Comparison of ENCODE assay signal across 20 cellular contexts in genomic region chr1:44642255-44642654, GRCh38. TPM values are rescaled to one million over a fixed set of nuclear protein-coding genes. Genes with fewer than 3 reads are reported as not detected.
DNase-seq lines count a peak whose midpoint lies in the region; ATAC-seq lines count a peak whose summit lies in the region.
"Had no signal": no experiment of that assay in that cellular context is flagged by ENCODE, and none has a peak within 500 bp of the region (broad histone marks: within the 10 kb centered on the region; RNA-seq: fewer than 3 reads in every experiment).

No MANE protein-coding gene starts in this region.

- no peaks in the 10 kb centered on the region for H3K9me3 Mint-ChIP-seq in activated naive CD4-positive, alpha-beta T cell treated with anti-CD3 and anti-CD28 coated beads, Interleukin-2, amount 50 U/mL, for 72 hours
- H3K9me3 Mint-ChIP-seq in activated naive CD8-positive, alpha-beta T cell treated with anti-CD3 and anti-CD28 coated beads, Interleukin-2, amount 10 ng/mL, durations not matched to agents 7 days and 5 days = no peaks in the 10 kb centered on the region
- H3K9me3 Mint-ChIP-seq: mesothelial cell of epicardium had no signal

- POLR2A ChIA-PET in activated naive CD8-positive, alpha-beta T cell treated with anti-CD3 and anti-CD28 coated beads, Interleukin-2, amount 10 ng/mL, durations not matched to agents 7 days and 5 days (lab: Charles Lee) = interaction anchor here (3.1 kb wide), 1 partner anchor 10 kb away, joined by 18 read pairs; no protein-coding TSS in a partner anchor

- H3K4me3 Mint-ChIP-seq in activated naive CD8-positive, alpha-beta T cell treated with anti-CD3 and anti-CD28 coated beads, Interleukin-2, amount 10 ng/mL, durations not matched to agents 7 days and 5 days = no peak overlapping the region
- H3K4me3 Mint-ChIP-seq: mesothelial cell of epicardium had no signal

- H3K27ac Mint-ChIP-seq in activated naive CD4-positive, alpha-beta T cell treated with anti-CD3 and anti-CD28 coated beads, Interleukin-2, amount 50 U/mL, for 72 hours = peak overlapping the region; percentile 37 to 69
- peak overlapping the region; percentile 35 for H3K27ac Mint-ChIP-seq in activated naive CD8-positive, alpha-beta T cell treated with anti-CD3 and anti-CD28 coated beads, Interleukin-2, amount 10 ng/mL, durations not matched to agents 7 days and 5 days
- H3K27ac Mint-ChIP-seq: mesothelial cell of epicardium had no signal

- H3K4me1 ChIP-seq in muscle layer of colon (ENCODE audit: insufficient read depth, low read length) = peaks cover 98% of the 10 kb centered on the region
- H3K4me1 ChIP-seq: vagina had no signal

- no peaks in the 10 kb centered on the region for H3K27me3 Mint-ChIP-seq in activated naive CD8-positive, alpha-beta T cell treated with anti-CD3 and anti-CD28 coated beads, Interleukin-2, amount 10 ng/mL, durations not matched to agents 7 days and 5 days

- H3K4me3 ChIP-seq in muscle layer of colon (ENCODE audit: low read depth in 1 of 2, low read length in 2 of 2) = no peak overlapping the region
- H3K4me3 ChIP-seq: smooth muscle cell, vagina had no signal

- no peaks in the 10 kb centered on the region for H3K4me1 Mint-ChIP-seq in activated naive CD8-positive, alpha-beta T cell treated with anti-CD3 and anti-CD28 coated beads, Interleukin-2, amount 10 ng/mL, durations not matched to agents 7 days and 5 days
- H3K4me1 Mint-ChIP-seq: mesothelial cell of epicardium had no signal

- H3K36me3 Mint-ChIP-seq in activated naive CD4-positive, alpha-beta T cell treated with anti-CD3 and anti-CD28 coated beads, Interleukin-2, amount 50 U/mL, for 72 hours = peaks cover 0 to 10% of the 10 kb centered on the region in 2 donors
- H3K36me3 Mint-ChIP-seq in activated naive CD8-positive, alpha-beta T cell treated with anti-CD3 and anti-CD28 coated beads, Interleukin-2, amount 10 ng/mL, durations not matched to agents 7 days and 5 days = peaks cover 5% of the 10 kb centered on the region

- ATAC-seq in activated naive CD4-positive, alpha-beta T cell treated with anti-CD3 and anti-CD28 coated beads, Interleukin-2, amount 50 U/mL, for 72 hours = no peak
- no peak for ATAC-seq in activated naive CD8-positive, alpha-beta T cell treated with anti-CD3 and anti-CD28 coated beads, Interleukin-2, amount 10 ng/mL, durations not matched to agents 7 days and 5 days (ENCODE audit: low read depth)

- peaks cover 56% of the 10 kb centered on the region for H3K36me3 ChIP-seq in muscle layer of colon (ENCODE audit: insufficient read depth, low read length)

- no peaks in the 10 kb centered on the region for H3K9me3 ChIP-seq in muscle layer of colon (ENCODE audit: low read length)
- H3K9me3 ChIP-seq: vagina had no signal

- H3K27ac ChIP-seq in muscle layer of colon (ENCODE audit: low read depth, low read length) (peak overlapping the region; percentile 94), temporal lobe (ENCODE audit: low read depth, low read length) (peak overlapping the region; percentile 67)
- H3K27ac ChIP-seq: vagina had no signal

- H3K27me3 ChIP-seq in muscle layer of colon (ENCODE audit: control insufficient read depth in 1 of 2, insufficient read depth in 2 of 2, low read length in 2 of 2) = no peaks in the 10 kb centered on the region
- H3K27me3 ChIP-seq: vagina had no signal

- DNase-seq in activated naive CD4-positive, alpha-beta T cell treated with anti-CD3 and anti-CD28 coated beads, Interleukin-2, amount 50 U/mL, for 72 hours (ENCODE audit: low spot score in 2 of 2) = no peak
- no peak for DNase-seq in activated naive CD4-positive, alpha-beta T cell treated with anti-CD3 and anti-CD28 coated beads, Interleukin-2, amount 50 U/mL, for 16 hours
- DNase-seq in activated naive CD8-positive, alpha-beta T cell treated with anti-CD3 and anti-CD28 coated beads, Interleukin-2, amount 10 ng/mL, durations not matched to agents 7 days and 5 days = no peak
- DNase-seq in medulla oblongata (ENCODE audit: extremely low spot score) (no peak), NCI-H1930 (lab: John Stamatoyannopoulos, UW) (no peak)
- DNase-seq in activated effector memory CD4-positive, alpha-beta T cell treated with Interleukin-2 at 50 U/mL for 16 hours = no peak
- DNase-seq: activated CD8-positive, alpha-beta memory T cell treated with anti-CD3 and anti-CD28 coated beads for 24 hours; activated effector memory CD4-positive, alpha-beta T cell treated with anti-CD3 and anti-CD28 coated beads, Interleukin-2, amount 50 U/mL, for 16 hours; COR-L47; hippocampal formation; kidney; NCI-H2171 treated with DMSO at 0.1 percent for 48 hours; occipital lobe; stimulated activated naive CD4-positive, alpha-beta T cell treated with Interleukin-2 at 50 U/mL for 16 hours had no signal

- peak overlapping the region; percentile 20 for H3K9ac ChIP-seq in muscle layer of colon (ENCODE audit: low read length)

RNA-seq across cellular contexts. Expression of gene TMEM53, which starts 32.0 kb away (rescaled TPM):
- 1 to 10 TPM; 4.4 to 5.2 TPM for total RNA-seq in activated naive CD4-positive, alpha-beta T cell treated with anti-CD3 and anti-CD28 coated beads, Interleukin-2, amount 50 U/mL, for 72 hours
- 1 to 10 TPM; 4.2 to 4.7 TPM for total RNA-seq in activated naive CD8-positive, alpha-beta T cell treated with anti-CD3 and anti-CD28 coated beads, Interleukin-2, amount 10 ng/mL, durations not matched to agents 7 days and 5 days
- 2.0 TPM for total RNA-seq in temporal lobe

RNA-seq across cellular contexts. Expression of gene ARMH1, which starts 32.3 kb away (rescaled TPM):
- total RNA-seq in activated naive CD4-positive, alpha-beta T cell treated with anti-CD3 and anti-CD28 coated beads, Interleukin-2, amount 50 U/mL, for 72 hours = 100 to 1,000 TPM; 102 to 155 TPM
- total RNA-seq in activated naive CD8-positive, alpha-beta T cell treated with anti-CD3 and anti-CD28 coated beads, Interleukin-2, amount 10 ng/mL, durations not matched to agents 7 days and 5 days = 100 to 1,000 TPM in 1 of 2 experiments, 10 to 100 TPM in 1; 95.7 to 105 TPM
- total RNA-seq in temporal lobe = 3.2 TPM
- total RNA-seq: G401, vagina had no signal

Comparison
In these comparisons a context has a peak if more than half of its experiments do, and no peak if none do; other contexts are left out.
1. RNA of gene ARMH1, which starts 32.3 kb away (total RNA-seq): 102 to 155 TPM in activated naive CD4-positive, alpha-beta T cell treated with anti-CD3 and anti-CD28 coated beads, Interleukin-2, amount 50 U/mL, for 72 hours and 95.7 to 105 TPM in activated naive CD8-positive, alpha-beta T cell treated with anti-CD3 and anti-CD28 coated beads, Interleukin-2, amount 10 ng/mL, durations not matched to agents 7 days and 5 days; 3.2 TPM in temporal lobe (single experiment); every median in the first group is over 10 times any median in the second.